In genomic region chr9:129038109-129038852, GRCh38 we compare ENCODE assay signal across 9 cellular contexts. TPM values are rescaled to one million over a fixed set of nuclear protein-coding genes. Genes with fewer than 3 reads are reported as not detected.
DNase-seq lines count a peak whose midpoint lies in the region; ATAC-seq and TF ChIP-seq lines count a peak whose summit lies in the region.
"Had no signal": no experiment of that assay in that cellular context is flagged by ENCODE, and none has a peak within 500 bp of the region (broad histone marks: within the 10 kb centered on the region; RNA-seq: fewer than 3 reads in every experiment).

No MANE protein-coding gene starts in this region.

- WGBS in psoas muscle, 3 donors = 47 to 61% (median 60%) methylated on average over 7 to 8 of the region's 8 CpGs

- ATAC-seq in psoas muscle (no peak), HG02840 (IDR thresholded peaks at IDR 0.05; ENCODE audit: low FRiP score, unreplicated experiment) (no peak), GM18505 (IDR thresholded peaks at IDR 0.05; ENCODE audit: unreplicated experiment) (no peak)

- no peak for TF ChIP-seq POLR2A in GM18505 (IDR thresholded peaks at IDR 0.05; ENCODE audit: borderline replicate concordance, extremely low read depth, insufficient read depth, insufficient read length)

- intact Hi-C loops in psoas muscle (cut with DNase I) = loop anchor here (5.0 kb wide), 2 partner anchors 34 to 44 kb away; partner anchors contain the start of gene DOLPP1 (in 1 of the 2)

- peaks cover 16% of the 10 kb centered on the region for H3K4me1 ChIP-seq in psoas muscle

- peaks cover 0 to 31% of the 10 kb centered on the region in 2 donors for H3K36me3 ChIP-seq in psoas muscle (ENCODE audit: insufficient read depth in 1 of 2, low read depth in 1 of 2)

- H3K4me3 ChIP-seq in fibroblast of villous mesenchyme (ENCODE audit: low read depth, low read length) (peak overlapping the region; percentile 99), psoas muscle (peak overlapping the region; percentile 94)

- H3K27me3 ChIP-seq in psoas muscle (ENCODE audit: insufficient read depth in 3 of 3, low read length in 2 of 3) = no peaks in the 10 kb centered on the region

- TF ChIP-seq CTCF in VCaP (conservative IDR thresholded peaks at IDR 0.05) = no peak
- no peak for TF ChIP-seq CTCF in fibroblast of villous mesenchyme (IDR thresholded peaks at IDR 0.05; ENCODE audit: insufficient read depth, low read depth, low read length)
- no peak for TF ChIP-seq CTCF in psoas muscle (IDR thresholded peaks at IDR 0.05)

- peak; percentile 12 for DNase-seq in D341Med (ENCODE audit: low spot score)
- DNase-seq in fibroblast of villous mesenchyme (ENCODE audit: low read depth) = no peak
- peak in 1 of 2 donors; percentile 66 for DNase-seq in psoas muscle
- no peak for DNase-seq in putamen (ENCODE audit: low spot score)
- DNase-seq in stimulated activated CD4-positive, alpha-beta T cell treated with anti-CD3 and anti-CD28 coated beads, Interleukin-4, amount 100 ng/mL, for 1 hour = no peak
- DNase-seq: NCI-H146 had no signal

- H3K9me3 ChIP-seq in psoas muscle = no peaks in the 10 kb centered on the region

- peak overlapping the region; percentile 86 for H3K27ac ChIP-seq in VCaP
- peak overlapping the region; percentile 23 for H3K27ac ChIP-seq in psoas muscle

RNA-seq across cellular contexts. Expression of gene MIGA2, which starts 1.9 kb away (rescaled TPM):
- total RNA-seq in fibroblast of villous mesenchyme (22.5 and 26.1 TPM in 2 replicates), psoas muscle (10 to 100 TPM in 3 of 4 donors, 1 to 10 TPM in 1; 8.4 to 17.8 (median 14.8) TPM)
- 10 to 100 TPM; 12.7 to 18.1 (median 13.7) TPM for polyA plus RNA-seq in psoas muscle

RNA-seq across cellular contexts. Expression of gene SH3GLB2, which starts 10.2 kb away (rescaled TPM):
- 30.9 and 39.3 TPM in 2 replicates for total RNA-seq in fibroblast of villous mesenchyme
- 10 to 100 TPM; 33.8 to 56.8 (median 45.1) TPM for total RNA-seq in psoas muscle
- 10 to 100 TPM; 22.2 to 33.5 (median 28.0) TPM for polyA plus RNA-seq in psoas muscle

RNA-seq across cellular contexts. Expression of gene DOLPP1, which starts 42.6 kb away (rescaled TPM):
- total RNA-seq in fibroblast of villous mesenchyme (11.6 and 14.2 TPM in 2 replicates), psoas muscle (1 to 10 TPM; 2.1 to 4.7 (median 4.2) TPM)
- polyA plus RNA-seq in psoas muscle = 1 to 10 TPM; 2.3 to 5.2 (median 4.7) TPM
